In the genomic region with DNA sequence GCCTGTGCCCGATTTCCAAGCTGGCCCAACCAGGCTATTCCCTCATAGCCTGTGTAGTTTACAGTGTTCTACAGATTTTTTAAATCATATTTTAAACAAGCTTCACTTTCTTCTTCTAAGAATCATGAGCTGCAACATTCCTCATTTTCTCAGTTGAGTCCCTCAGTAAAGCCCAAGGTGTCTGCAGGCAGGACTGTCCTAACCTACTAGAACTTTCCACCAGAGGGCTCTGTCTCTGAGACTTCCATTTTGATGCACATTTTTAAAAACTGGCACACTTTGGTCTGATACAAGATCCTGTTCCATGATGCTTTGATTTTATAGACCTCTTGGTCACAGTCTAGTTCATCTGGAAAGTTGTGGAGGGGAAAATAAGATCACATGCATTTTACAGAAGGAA, we compare ENCODE assay signal across 9 cellular contexts. TPM values are rescaled to one million over a fixed set of nuclear protein-coding genes. Genes with fewer than 3 reads are reported as not detected.
DNase-seq lines count a peak whose midpoint lies in the region; ATAC-seq and TF ChIP-seq lines count a peak whose summit lies in the region.
"Had no signal": no experiment of that assay in that cellular context is flagged by ENCODE, and none has a peak within 500 bp of the region (broad histone marks: within the 10 kb centered on the region; RNA-seq: fewer than 3 reads in every experiment).

No MANE protein-coding gene starts in this region.

- H3K79me2 ChIP-seq in DND-41 (ENCODE audit: insufficient read depth, low read length): no peaks in the 10 kb centered on the region

- H3K4me1 ChIP-seq in DND-41 (ENCODE audit: insufficient read depth, low read length): peaks cover 26% of the 10 kb centered on the region
- H3K4me1 ChIP-seq in adipocyte (ENCODE audit: control insufficient read depth, insufficient read depth, low read length): no peaks in the 10 kb centered on the region
- peaks cover 31% of the 10 kb centered on the region for H3K4me1 ChIP-seq in lower lobe of right lung
- H3K4me1 ChIP-seq in tibial artery: no peaks in the 10 kb centered on the region
- H3K4me1 ChIP-seq in testis: no peaks in the 10 kb centered on the region

- H3K4me2 ChIP-seq in DND-41 (ENCODE audit: insufficient read depth, low read length): no peak overlapping the region

- H3K4me3 ChIP-seq in DND-41 (ENCODE audit: low read depth in 1 of 2, low read length in 2 of 2) (no peak overlapping the region), adipocyte (ENCODE audit: low read length) (no peak overlapping the region), lower lobe of right lung (no peak overlapping the region), tibial artery (no peak overlapping the region), testis (no peak overlapping the region)

- 0 out of 2 replicates have a peak overlapping the region, but pooled peaks have one; percentile 22 for H3K27ac ChIP-seq in DND-41 (ENCODE audit: low read length)
- no peak overlapping the region for H3K27ac ChIP-seq in lower lobe of right lung
- H3K27ac ChIP-seq in tibial artery: no peak overlapping the region
- no peak overlapping the region for H3K27ac ChIP-seq in testis

- no peaks in the 10 kb centered on the region for H4K20me1 ChIP-seq in DND-41 (ENCODE audit: insufficient read depth, low read length)

- no peaks in the 10 kb centered on the region for H3K9me3 ChIP-seq in DND-41 (ENCODE audit: insufficient read depth, low read length, severe bottlenecking)
- no peaks in the 10 kb centered on the region for H3K9me3 ChIP-seq in adipocyte (ENCODE audit: control insufficient read depth, low read length)
- H3K9me3 ChIP-seq in lower lobe of right lung: no peaks in the 10 kb centered on the region
- H3K9me3 ChIP-seq in tibial artery: no peaks in the 10 kb centered on the region
- H3K9me3 ChIP-seq in testis: no peaks in the 10 kb centered on the region

- peak overlapping the region; percentile 1; the same call in 1 of the 2 replicates for H2AFZ ChIP-seq in DND-41 (ENCODE audit: low read depth, low read length)

- 96 to 100% methylated on average over 1 of the region's 1 CpG for WGBS in testis, 2 donors

- no peak for TF ChIP-seq POLR2A in testis (IDR thresholded peaks at IDR 0.05)

- intact Hi-C loops in lower lobe of right lung (cut with DNase I) (no loop called here), tibial artery (cut with DNase I; ENCODE audit: low total_unique reads) (no loop called here), testis (cut with DNase I; ENCODE audit: low total_unique reads) (no loop called here)

- H3K27me3 ChIP-seq in DND-41 (ENCODE audit: insufficient read depth, low read length, poor library complexity) (no peaks in the 10 kb centered on the region), adipocyte (replicated peaks; ENCODE audit: control insufficient read depth, insufficient read depth, low read length) (peaks cover 7% of the 10 kb centered on the region), lower lobe of right lung (ENCODE audit: low read depth) (no peaks in the 10 kb centered on the region), tibial artery (no peaks in the 10 kb centered on the region), testis (no peaks in the 10 kb centered on the region)

- DNase-seq in DND-41 (peak; percentile 53), KG1 (lab: John Stamatoyannopoulos, UW) (peak; percentile 32), adipocyte (ENCODE audit: low read depth) (peak; percentile 19), lower lobe of right lung (no peak), NCI-H510A (lab: John Stamatoyannopoulos, UW) (no peak), tibial artery (no peak), testis (no peak)
- DNase-seq in stimulated activated CD4-positive, alpha-beta T cell treated with anti-CD3 and anti-CD28 coated beads, Interleukin-1b, Interleukin-23, amount 100 ng/mL, for 48 hours: no peak
- DNase-seq: naive B cell had no signal

- ATAC-seq in DND-41 (ENCODE audit: insufficient read depth, low read depth): peak; percentile 18; the same call in 2 of the 3 replicates
- ATAC-seq in lower lobe of right lung: no peak

- H3K9ac ChIP-seq in DND-41 (ENCODE audit: low read depth, low read length): no peak overlapping the region
- H3K9ac ChIP-seq in adipocyte (ENCODE audit: low read length): no peak overlapping the region

- peak; percentile 68 for TF ChIP-seq CTCF in DND-41 (IDR thresholded peaks at IDR 0.05; ENCODE audit: borderline replicate concordance, extremely low read depth, low read length, poor library complexity, severe bottlenecking)
- peak; percentile 36 for TF ChIP-seq CTCF in lower lobe of right lung (IDR thresholded peaks at IDR 0.05)
- TF ChIP-seq CTCF in tibial artery (IDR thresholded peaks at IDR 0.05): no peak
- peak in 1 of 3 experiments; percentile 6 for TF ChIP-seq CTCF in testis (IDR thresholded peaks at IDR 0.05)

- H3K36me3 ChIP-seq in DND-41 (ENCODE audit: insufficient read depth, low read length): peaks cover 10% of the 10 kb centered on the region; the same call in 1 of the 2 replicates
- no peaks in the 10 kb centered on the region for H3K36me3 ChIP-seq in adipocyte (ENCODE audit: control insufficient read depth, insufficient read depth, low read length, severe bottlenecking)
- no peaks in the 10 kb centered on the region for H3K36me3 ChIP-seq in lower lobe of right lung
- no peaks in the 10 kb centered on the region for H3K36me3 ChIP-seq in tibial artery
- H3K36me3 ChIP-seq in testis (ENCODE audit: low read depth, missing control alignments): no peaks in the 10 kb centered on the region

RNA-seq across cellular contexts. Expression of gene SLAMF6, which starts 21.6 kb away (rescaled TPM):
- total RNA-seq in lower lobe of right lung (4.8 TPM), testis (1 to 10 TPM in 1 of 2 donors, under 1 TPM in 1; 0.68 to 1.6 TPM)
- polyA plus RNA-seq in testis (ENCODE audit: insufficient read depth, low read depth, low replicate concordance): 2.3 TPM

RNA-seq across cellular contexts. Expression of gene CD84, which starts 34.6 kb away (rescaled TPM):
- total RNA-seq in lower lobe of right lung (24.1 TPM), testis (1 to 10 TPM; 6.4 to 6.9 TPM)
- polyA plus RNA-seq in testis (ENCODE audit: insufficient read depth, low read depth, low replicate concordance): 7.7 TPM

Comparison
In these comparisons a context has a peak if more than half of its experiments do, and no peak if none do; other contexts are left out.
1. DNase-seq: peak in DND-41 (single experiment), KG1 (single experiment) and adipocyte (single experiment); none in lower lobe of right lung (single experiment), NCI-H510A (single experiment), tibial artery (0 of 2), testis (single experiment) and stimulated activated CD4-positive, alpha-beta T cell treated with anti-CD3 and anti-CD28 coated beads, Interleukin-1b, Interleukin-23, amount 100 ng/mL, for 48 hours (single experiment).
2. CTCF ChIP-seq: peak in DND-41 (single experiment) and lower lobe of right lung (single experiment); none in tibial artery (0 of 2).